25 cellular contexts compared by ENCODE assay signal in genomic region chr7:136391371-136391770, GRCh38.
"Had no signal": no experiment of that assay in that cellular context is flagged by ENCODE, and none has a peak within 500 bp of the region (broad histone marks: within the 10 kb centered on the region; RNA-seq: fewer than 3 reads in every experiment).

No MANE protein-coding gene starts in this region.

- H3K4me1 Mint-ChIP-seq: central memory CD8-positive, alpha-beta T cell; natural killer cell; stimulated activated effector memory CD8-positive, alpha-beta T cell treated with anti-CD3 and anti-CD28 coated beads, Interleukin-12 subunit alpha, Interleukin-12 subunit beta, amount 100 ng/mL, for 72 hours had no signal

- FAIRE-seq: islet of Langerhans had no signal

- H3K36me3 Mint-ChIP-seq: natural killer cell; stimulated activated effector memory CD8-positive, alpha-beta T cell treated with anti-CD3 and anti-CD28 coated beads, Interleukin-12 subunit alpha, Interleukin-12 subunit beta, amount 100 ng/mL, for 72 hours; type B pancreatic cell had no signal

- DNase-seq: colonic mucosa; effector memory CD8-positive, alpha-beta T cell; foreskin fibroblast; gastrocnemius medialis; head of caudate nucleus; left cardiac atrium; left lung; natural killer cell; stimulated activated CD4-positive, alpha-beta T cell treated with anti-CD3 and anti-CD28 coated beads, Interleukin-2, amount 100 ng/mL, for 24 hours; stimulated activated CD4-positive, alpha-beta T cell treated with anti-CD3 and anti-CD28 coated beads, Interleukin-4, amount 100 ng/mL, for 24 hours; stimulated activated naive CD8-positive, alpha-beta T cell treated with anti-CD3 and anti-CD28 coated beads, Interleukin-15, Interleukin-2, amounts not matched to agents 100 U/mL and 50 U/mL, for 24 hours; substantia nigra; testis; tibial artery had no signal

- H3K27ac ChIP-seq: colonic mucosa, epithelial cell of prostate, gastrocnemius medialis, left lung, prostate gland, right atrium auricular region, tibial artery had no signal

- H3K4me3 ChIP-seq: colonic mucosa, gastrocnemius medialis, left lung, prostate gland, right atrium auricular region, smooth muscle cell, testis, tibial artery had no signal

- H3K27me3 ChIP-seq: colonic mucosa, gastrocnemius medialis, left lung, right atrium auricular region, testis, tibial artery had no signal

- H3K36me3 ChIP-seq: colonic mucosa, gastrocnemius medialis, left lung, prostate gland, right atrium auricular region, tibial artery had no signal

- H3K9me3 Mint-ChIP-seq: dendritic cell treated with granulocyte-macrophage colony-stimulating factor and Interleukin-4, amounts not matched to agents 40 ng/mL and 50 ng/mL, for 4 days; type B pancreatic cell had no signal

- ATAC-seq: effector memory CD8-positive, alpha-beta T cell; esophagus mucosa; gastrocnemius medialis; left cardiac atrium; left lung; natural killer cell; sciatic nerve; stimulated activated effector memory CD8-positive, alpha-beta T cell treated with anti-CD3 and anti-CD28 coated beads, Interleukin-12 subunit alpha, Interleukin-12 subunit beta, amount 100 ng/mL, for 72 hours; stimulated activated naive CD8-positive, alpha-beta T cell treated with anti-CD3 and anti-CD28 coated beads, Interleukin-15, Interleukin-2, amounts not matched to agents 100 U/mL and 50 U/mL, for 24 hours had no signal

- H3K27me3 Mint-ChIP-seq: central memory CD8-positive, alpha-beta T cell; dendritic cell treated with granulocyte-macrophage colony-stimulating factor and Interleukin-4, amounts not matched to agents 40 ng/mL and 50 ng/mL, for 4 days; effector memory CD8-positive, alpha-beta T cell; type B pancreatic cell had no signal

- H3K4me1 ChIP-seq: colonic mucosa, gastrocnemius medialis, left lung, prostate gland, right atrium auricular region, tibial artery had no signal

- H3K27ac Mint-ChIP-seq: dendritic cell treated with granulocyte-macrophage colony-stimulating factor and Interleukin-4, amounts not matched to agents 40 ng/mL and 50 ng/mL, for 4 days; effector memory CD8-positive, alpha-beta T cell; natural killer cell; stimulated activated effector memory CD8-positive, alpha-beta T cell treated with anti-CD3 and anti-CD28 coated beads, Interleukin-12 subunit alpha, Interleukin-12 subunit beta, amount 100 ng/mL, for 72 hours; type B pancreatic cell had no signal

- H3K4me3 Mint-ChIP-seq: central memory CD8-positive, alpha-beta T cell; dendritic cell treated with granulocyte-macrophage colony-stimulating factor and Interleukin-4, amounts not matched to agents 40 ng/mL and 50 ng/mL, for 4 days; effector memory CD8-positive, alpha-beta T cell; natural killer cell; stimulated activated effector memory CD8-positive, alpha-beta T cell treated with anti-CD3 and anti-CD28 coated beads, Interleukin-12 subunit alpha, Interleukin-12 subunit beta, amount 100 ng/mL, for 72 hours; type B pancreatic cell had no signal

- H3K9me3 ChIP-seq: colonic mucosa, gastrocnemius medialis, left lung, prostate gland, right atrium auricular region, testis, tibial artery had no signal

- H3K4me2 ChIP-seq: smooth muscle cell had no signal
